13 cellular contexts compared by ENCODE assay signal in genomic region chrX:94400488-94400887, GRCh38.
DNase-seq lines count a peak whose midpoint lies in the region; ATAC-seq and TF ChIP-seq lines count a peak whose summit lies in the region.
"Had no signal": no experiment of that assay in that cellular context is flagged by ENCODE, and none has a peak within 500 bp of the region (broad histone marks: within the 10 kb centered on the region; RNA-seq: fewer than 3 reads in every experiment).

No MANE protein-coding gene starts in this region.

- H3K36me3 ChIP-seq in spleen = no peaks in the 10 kb centered on the region
- H3K36me3 ChIP-seq: BLaER1, thoracic aorta had no signal

- ATAC-seq in GM18498 (IDR thresholded peaks at IDR 0.05; ENCODE audit: unreplicated experiment) = peak; percentile 85
- peak; percentile 93 for ATAC-seq in GM21529 (IDR thresholded peaks at IDR 0.05; ENCODE audit: unreplicated experiment)
- ATAC-seq in HG03442 (IDR thresholded peaks at IDR 0.05; ENCODE audit: unreplicated experiment) = peak; percentile 96

- intact Hi-C loops in spleen (cut with DNase I; ENCODE audit: low total_unique reads) = no loop called here

- no peak for TF ChIP-seq POLR2A in spleen (IDR thresholded peaks at IDR 0.05)

- H3K9me3 ChIP-seq in spleen = peaks cover 0 to 4% (median 0%) of the 10 kb centered on the region in 8 donors
- H3K9me3 ChIP-seq: thoracic aorta had no signal

- H3K27me3 ChIP-seq in spleen (replicated peaks in 1 of 7) = no peaks in the 10 kb centered on the region

- 40 to 59% (median 57%) methylated on average over 2 of the region's 2 CpGs for whole genome bisulfite sequencing in spleen, 5 donors

- no peak for TF ChIP-seq CTCF in spleen (IDR thresholded peaks at IDR 0.05 in 8 of 11, conservative IDR thresholded peaks at IDR 0.05 in 3 of 11)

- H3K4me3 ChIP-seq in spleen = no peak overlapping the region
- H3K4me3 ChIP-seq: BLaER1, thoracic aorta had no signal

- no peaks in the 10 kb centered on the region for H3K4me1 ChIP-seq in spleen
- H3K4me1 ChIP-seq: BLaER1 had no signal

- H3K27ac ChIP-seq in spleen = no peak overlapping the region
- H3K27ac ChIP-seq: BLaER1, thoracic aorta had no signal

- peak; percentile 50 for DNase-seq in iPS DF 19.7 (ENCODE audit: low read depth, low spot score)
- no peak for DNase-seq in Ammon's horn (ENCODE audit: low spot score)
- DNase-seq in effector CD4-positive, alpha-beta T cell = no peak
- DNase-seq in spleen = no peak
- no peak for DNase-seq in stimulated activated CD4-positive, alpha-beta T cell treated with anti-CD3 and anti-CD28 coated beads, Interleukin-15, amount 100 ng/mL, for 24 hours
- DNase-seq: activated T-cell treated with anti-CD3 and anti-CD28 coated beads, Interleukin-2, amount 50 U/mL, for 48 hours; cerebellar nuclear complex; T1000 had no signal
